1 cellular context compared by ENCODE assay signal in genomic region chr6:33454009-33454946, GRCh38.
TF ChIP-seq lines count a peak whose summit lies in the region.

ZBTB9 (plus strand) TSS chr6:33454576; CDS start chr6:33455101, 525 bp downstream.

TF ChIP-seq in IMR-90, 13 proteins besides CTCF, POLR2A, EP300 and RAD21 (continued from another document):
- TF ChIP-seq ELK1 (IDR thresholded peaks at IDR 0.05; ENCODE audit: borderline replicate concordance, low read depth, low read length) (no peak), SMC3 (IDR thresholded peaks at IDR 0.05; ENCODE audit: low read depth, low read length) (0 out of 2 replicates have a peak, but pooled peaks have one; percentile 4), MAZ (IDR thresholded peaks at IDR 0.05; ENCODE audit: borderline replicate concordance, low read depth, low read length) (peak; percentile 12; the same call in 1 of the 2 replicates), MAFK (IDR thresholded peaks at IDR 0.05; ENCODE audit: low read depth, low read length) (no peak)
